ENCODE assay signal across 15 cellular contexts in genomic region chr7:157405501-157405900, GRCh38.
DNase-seq lines count a peak whose midpoint lies in the region; ATAC-seq, FAIRE-seq and TF ChIP-seq lines count a peak whose summit lies in the region.
"Had no signal": no experiment of that assay in that cellular context is flagged by ENCODE, and none has a peak within 500 bp of the region (broad histone marks: within the 10 kb centered on the region; RNA-seq: fewer than 3 reads in every experiment).

No MANE protein-coding gene starts in this region.

- H3K9ac ChIP-seq in BLaER1 (no peak overlapping the region), IMR-90 (ENCODE audit: low read depth, low read length) (no peak overlapping the region), K562 (ENCODE audit: insufficient read depth in 1 of 2, low read depth in 2 of 2, low read length in 2 of 2) (peak overlapping the region; percentile 57 to 64), parathyroid adenoma (no peak overlapping the region)

- peak overlapping the region; percentile 25; the same call in 1 of the 2 replicates for H2BK120ac ChIP-seq in IMR-90 (ENCODE audit: low read depth, low read length)

- intact Hi-C loops in IMR-90 (cut with micrococcal nuclease) = no loop called here
- intact Hi-C loops in K562 (cut with micrococcal nuclease) = no loop called here
- intact Hi-C loops in esophagus muscularis mucosa (cut with DNase I) = no loop called here

- 0 out of 2 replicates have a peak, but pooled peaks cover 5% of the 10 kb centered on the region for H3K9me3 ChIP-seq in BLaER1
- H3K9me3 ChIP-seq in IMR-90 (ENCODE audit: control insufficient read depth, insufficient read depth, low read length) = no peaks in the 10 kb centered on the region
- H3K9me3 ChIP-seq in K562 (replicated peaks; ENCODE audit: control insufficient read depth, insufficient read depth, low read depth, low read length) = no peaks in the 10 kb centered on the region
- no peaks in the 10 kb centered on the region for H3K9me3 ChIP-seq in parathyroid adenoma (ENCODE audit: control insufficient read depth, low read length)
- H3K9me3 ChIP-seq in esophagus muscularis mucosa = no peaks in the 10 kb centered on the region
- H3K9me3 ChIP-seq: colonic mucosa had no signal

- H4K20me1 ChIP-seq in BLaER1 (peaks cover 80% of the 10 kb centered on the region), IMR-90 (ENCODE audit: insufficient read depth, low read length) (peaks cover 60% of the 10 kb centered on the region), K562 (replicated peaks; ENCODE audit: control insufficient read depth, insufficient read depth, low read length) (no peaks in the 10 kb centered on the region)

- in situ Hi-C loops in IMR-90 (cut with MboI; ENCODE audit: low sequenced_read_pairs) (no loop called here), K562 (cut with MboI) (no loop called here)

- H3K27ac ChIP-seq in BLaER1 (peak overlapping the region; percentile 31; the same call in 1 of the 2 replicates), IMR-90 (ENCODE audit: insufficient read depth, low read length) (peak overlapping the region; percentile 45; the same call in 1 of the 2 replicates), K562 (ENCODE audit: extremely low read depth, low read depth, low read length) (peak overlapping the region; percentile 65), parathyroid adenoma (peak overlapping the region; percentile 55), esophagus muscularis mucosa (replicated peaks in 1 of 4) (no peak overlapping the region)
- H3K27ac ChIP-seq: colonic mucosa, WERI-Rb-1 had no signal

- H2BK15ac ChIP-seq in IMR-90 (ENCODE audit: low read depth, low read length) = no peak overlapping the region

- H4K8ac ChIP-seq in IMR-90 (ENCODE audit: low read depth in 2 of 2, low read length in 2 of 2) = no peak overlapping the region

- no peak overlapping the region for H4K5ac ChIP-seq in IMR-90 (ENCODE audit: low read depth, low read length)

- H3K79me2 ChIP-seq in K562 (ENCODE audit: control insufficient read depth, insufficient read depth, low read length) (peaks cover 45% of the 10 kb centered on the region), parathyroid adenoma (peaks cover 35% of the 10 kb centered on the region)

- no peak for FAIRE-seq in K562 (lab: Jason Lieb, UNC)
- FAIRE-seq in GM12892 (lab: Jason Lieb, UNC) = no peak

- H3K9me1 ChIP-seq in IMR-90 (ENCODE audit: insufficient read depth, low read length) (peaks cover 19% of the 10 kb centered on the region), K562 (ENCODE audit: control insufficient read depth, insufficient read depth, low read length) (peaks cover 15% of the 10 kb centered on the region)

- H3K14ac ChIP-seq in IMR-90 (replicated peaks; ENCODE audit: low read depth, low read length) = no peak overlapping the region; the same call in 1 of the 2 replicates

- TF ChIP-seq RAD21 in IMR-90 (IDR thresholded peaks at IDR 0.05; ENCODE audit: low read length) (no peak), K562 (CRISPR knock-in tag; conservative IDR thresholded peaks at IDR 0.05 in 1 of 2, IDR thresholded peaks at IDR 0.05 in 1 of 2) (no peak)

- H3K4me1 ChIP-seq in BLaER1 = peaks cover 59% of the 10 kb centered on the region
- peaks cover 16% of the 10 kb centered on the region for H3K4me1 ChIP-seq in IMR-90 (ENCODE audit: control insufficient read depth, insufficient read depth, low read length)
- peaks cover 49 to 94% of the 10 kb centered on the region in 2 experiments for H3K4me1 ChIP-seq in K562 (replicated peaks in 1 of 2; ENCODE audit: control insufficient read depth in 2 of 2, insufficient read depth in 2 of 2, low read length in 2 of 2)
- peaks cover 13% of the 10 kb centered on the region for H3K4me1 ChIP-seq in parathyroid adenoma
- peaks cover 0 to 26% (median 0%) of the 10 kb centered on the region in 4 donors for H3K4me1 ChIP-seq in esophagus muscularis mucosa
- H3K4me1 ChIP-seq: colonic mucosa had no signal

- TF ChIP-seq POLR2A in IMR-90 (IDR thresholded peaks at IDR 0.05; ENCODE audit: low read depth, low read length) (no peak), K562 (conservative IDR thresholded peaks at IDR 0.05) (no peak), GM12892 (IDR thresholded peaks at IDR 0.05; ENCODE audit: low read depth, low read length) (no peak), esophagus muscularis mucosa (IDR thresholded peaks at IDR 0.05; ENCODE audit: low read depth) (no peak)

- H4K91ac ChIP-seq in IMR-90 (ENCODE audit: insufficient read depth, low read depth, low read length) = no peak overlapping the region

- no peak overlapping the region for H3K56ac ChIP-seq in IMR-90 (ENCODE audit: extremely low read depth, insufficient read depth, low read length)

- H2AFZ ChIP-seq in IMR-90 (replicated peaks; ENCODE audit: low read length, poor library complexity) (peak overlapping the region; percentile 40), K562 (ENCODE audit: low read depth, low read length) (peak overlapping the region; percentile 9), parathyroid adenoma (no peak overlapping the region)

- no peak overlapping the region for H3K4me3 ChIP-seq in BLaER1
- no peak overlapping the region for H3K4me3 ChIP-seq in IMR-90 (ENCODE audit: insufficient read depth, low read depth, low read length)
- no peak overlapping the region for H3K4me3 ChIP-seq in K562
- H3K4me3 ChIP-seq in parathyroid adenoma (ENCODE audit: low read depth, low read length) = no peak overlapping the region
- H3K4me3 ChIP-seq in esophagus muscularis mucosa = no peak overlapping the region
- H3K4me3 ChIP-seq: colonic mucosa had no signal

- no peak for TF ChIP-seq CTCF in IMR-90 (conservative IDR thresholded peaks at IDR 0.05; ENCODE audit: low read depth, low read length)
- no peak for TF ChIP-seq CTCF in K562 (IDR thresholded peaks at IDR 0.05 in 2 of 3, conservative IDR thresholded peaks at IDR 0.05 in 1 of 3; ENCODE audit: insufficient read depth in 2 of 3, low read depth in 1 of 3, low read length in 3 of 3)
- no peak for TF ChIP-seq CTCF in parathyroid adenoma (IDR thresholded peaks at IDR 0.05)
- TF ChIP-seq CTCF in esophagus muscularis mucosa (IDR thresholded peaks at IDR 0.05) = no peak

- no peaks in the 10 kb centered on the region for H3K27me3 ChIP-seq in BLaER1
- H3K27me3 ChIP-seq in IMR-90 (ENCODE audit: control insufficient read depth, insufficient read depth, low read length) = no peaks in the 10 kb centered on the region
- no peaks in the 10 kb centered on the region for H3K27me3 ChIP-seq in K562 (ENCODE audit: control insufficient read depth in 2 of 2, insufficient read depth in 2 of 2, low read length in 2 of 2)
- H3K27me3 ChIP-seq in parathyroid adenoma (ENCODE audit: control insufficient read depth, insufficient read depth, low read length) = no peaks in the 10 kb centered on the region
- no peaks in the 10 kb centered on the region for H3K27me3 ChIP-seq in esophagus muscularis mucosa
- H3K27me3 ChIP-seq: colonic mucosa had no signal

- H2BK20ac ChIP-seq in IMR-90 (ENCODE audit: low read depth, low read length) = peak overlapping the region; percentile 11; the same call in 1 of the 2 replicates

- no peak for TF ChIP-seq EP300 in K562 (IDR thresholded peaks at IDR 0.05; ENCODE audit: low read length)
- no peak for TF ChIP-seq EP300 in esophagus muscularis mucosa (IDR thresholded peaks at IDR 0.05)

- peak overlapping the region; percentile 82 for H2AK9ac ChIP-seq in IMR-90 (replicated peaks; ENCODE audit: low read depth, low read length, poor library complexity)

- H3K36me3 ChIP-seq in BLaER1 = peaks cover 90% of the 10 kb centered on the region
- H3K36me3 ChIP-seq in IMR-90 (ENCODE audit: control insufficient read depth, insufficient read depth, low read length) = peaks cover 32% of the 10 kb centered on the region
- peaks cover 54% of the 10 kb centered on the region; the same call in 2 of the 3 replicates for H3K36me3 ChIP-seq in K562 (ENCODE audit: control insufficient read depth, insufficient read depth, low read length)
- no peaks in the 10 kb centered on the region for H3K36me3 ChIP-seq in parathyroid adenoma (ENCODE audit: control insufficient read depth, insufficient read depth, low read length)
- H3K36me3 ChIP-seq in esophagus muscularis mucosa = peaks cover 20 to 82% (median 65%) of the 10 kb centered on the region in 4 donors
- H3K36me3 ChIP-seq: colonic mucosa had no signal

- H2BK5ac ChIP-seq in IMR-90 (ENCODE audit: low read depth, low read length, poor library complexity, severe bottlenecking) = peak overlapping the region; percentile 27

- H3K23ac ChIP-seq in IMR-90 (ENCODE audit: low read depth, low read length) = no peak overlapping the region

- DNase-seq in IMR-90 (no peak), K562 (ENCODE audit: extremely low read depth in 1 of 4, low spot score in 3 of 4) (no peak), GM12892 (ENCODE audit: insufficient read length) (no peak), HuH-7.5 (ENCODE audit: low spot score) (no peak), NCI-H446 (lab: John Stamatoyannopoulos, UW) (no peak), esophagus muscularis mucosa (ENCODE audit: extremely low spot score) (no peak)
- DNase-seq: activated gamma-delta T cell treated with Interleukin-2 at 50 U/mL for 16 hours, colonic mucosa, NCI-H1048, NCI-H2107, NCI-H774, T-cell, WERI-Rb-1 had no signal

- ATAC-seq in IMR-90 (ENCODE audit: low read depth) (no peak; the same call in 1 of the 2 replicates), K562 (no peak)
- ATAC-seq: T-cell had no signal

- dilution Hi-C loops in IMR-90 (cut with HindIII; ENCODE audit: low sequenced_read_pairs, unreplicated experiment) = no loop called here

- H3K4ac ChIP-seq in IMR-90 (ENCODE audit: low read depth, low read length) = peak overlapping the region; percentile 30

- POLR2A ChIA-PET in IMR-90 (lab: Charles Lee; ENCODE audit: unreplicated experiment) (no interaction called here), K562 (lab: Yijun Ruan, JAX) (interaction anchor here (0.6 kb wide), 1 partner anchor 238 kb away, joined by 3 read pairs; no protein-coding TSS in a partner anchor)

- H3K18ac ChIP-seq in IMR-90 (ENCODE audit: low read depth, low read length) = no peak overlapping the region

- BruUV-seq in IMR-90 (replicated peaks; lab: Mats Ljungman, UMichigan) (no TSS peak), K562 (replicated peaks; lab: Mats Ljungman, UMichigan) (no TSS peak)

- peaks cover 3 to 77% of the 10 kb centered on the region in 2 experiments; a peak in 3 of 4 replicates for H3K79me1 ChIP-seq in IMR-90 (ENCODE audit: low read depth in 1 of 2, low read length in 2 of 2)

- CTCF ChIA-PET in IMR-90 (lab: Yijun Ruan, JAX) (interaction anchor here (2.0 kb wide), 1 partner anchor 10 kb away, joined by 4 read pairs; no protein-coding TSS in a partner anchor), K562 (lab: Yijun Ruan, JAX; ENCODE audit: low intra/inter-chr PET ratio) (interaction anchor here (0.6 kb wide), 1 partner anchor 1806 kb away, joined by 3 read pairs; no protein-coding TSS in a partner anchor)

- H3K4me2 ChIP-seq in BLaER1 (peak overlapping the region; percentile 36), IMR-90 (ENCODE audit: low read depth, low read length) (no peak overlapping the region), K562 (ENCODE audit: insufficient read depth, low read length) (peak overlapping the region; percentile 60; the same call in 1 of the 2 replicates), parathyroid adenoma (ENCODE audit: low read length) (peak overlapping the region; percentile 31)

- H2AK5ac ChIP-seq in IMR-90 (ENCODE audit: low read depth, low read length) = peak overlapping the region; percentile 67; the same call in 1 of the 2 replicates

- 95% methylated on average over 7 of the region's 13 CpGs; no CpG with 5 or more reads in 1 of the 2 experiments for WGBS in IMR-90 (ENCODE audit: extremely low coverage in 2 of 2, insufficient read length in 1 of 2), 2 experiments
- WGBS in K562 (ENCODE audit: insufficient coverage, low coverage, missing lambda C conversion rate) = 84% methylated on average over 13 of the region's 13 CpGs
- WGBS in esophagus muscularis mucosa = 88% methylated on average over 12 of the region's 13 CpGs

Comparison
In these comparisons a context has a peak if more than half of its experiments do, and no peak if none do; other contexts are left out.
1. H3K27ac ChIP-seq: peak in BLaER1 (single experiment), IMR-90 (single experiment), K562 (single experiment) and parathyroid adenoma (single experiment); none in esophagus muscularis mucosa (0 of 4).
2. H3K9ac ChIP-seq: peak in K562 (2 of 2); none in BLaER1 (single experiment), IMR-90 (single experiment) and parathyroid adenoma (single experiment).